Comparison of ENCODE assay signal across 8 cellular contexts in genomic region chr11:118997627-118998387, GRCh38. TPM values are rescaled to one million over a fixed set of nuclear protein-coding genes. Genes with fewer than 3 reads are reported as not detected.
A peak's percentile ranks its signal among the peaks of the same experiment; 100 is the strongest.
DNase-seq lines count a peak whose midpoint lies in the region; ATAC-seq and TF ChIP-seq lines count a peak whose summit lies in the region.

Gene CENATAC (plus strand): TSS chr11:118998138. CDS start chr11:118998198, 60 bp downstream.

- in situ Hi-C loops in IMR-90 (cut with MboI; ENCODE audit: low sequenced_read_pairs) = no loop called here

- H3K9me1 ChIP-seq in IMR-90 (ENCODE audit: insufficient read depth, low read length) = peaks cover 8% of the 10 kb centered on the region

- peak within 1 kb of the TSS; percentile 97 for H3K14ac ChIP-seq in IMR-90 (replicated peaks; ENCODE audit: low read depth, low read length)

- peak within 1 kb of the TSS; percentile 83 for H4K91ac ChIP-seq in IMR-90 (ENCODE audit: insufficient read depth, low read depth, low read length)

- peaks cover 33% of the 10 kb centered on the region; the same call in 1 of the 2 replicates for H3K79me2 ChIP-seq in OCI-LY7 (ENCODE audit: insufficient read depth, low read depth, low read length)

- POLR2A ChIA-PET in IMR-90 (lab: Charles Lee; ENCODE audit: unreplicated experiment) = interaction anchor here (0.6 kb wide), 1 partner anchor 339 kb away, joined by 3 read pairs; no protein-coding TSS in a partner anchor
- POLR2A ChIA-PET in OCI-LY7 (lab: Charles Lee) = interaction anchor here (0.6 to 1.7 kb wide), 11 partner anchors 18 to 779 kb away, joined by 3 to 12 read pairs (median 3); partner anchors contain the start of genes HYOU1, RPS25, TRAPPC4 and VPS11

- DNase-seq in DMS114 treated with DMSO at 0.1 percent for 48 hours (lab: John Stamatoyannopoulos, UW; ENCODE audit: unreplicated experiment) = peak; percentile 74
- DNase-seq in IMR-90 = peak; percentile 80
- DNase-seq in OCI-LY7 (ENCODE audit: low spot score) = peak; percentile 96
- DNase-seq in activated T-cell treated with anti-CD3 and anti-CD28 coated beads for 4 hours = peak; percentile 93
- no peak for DNase-seq in epithelial cell of prostate (ENCODE audit: low read depth, low spot score)
- DNase-seq in mucosa of descending colon = peak; percentile 96 to 97 (median 97)
- peak; percentile 93 for DNase-seq in stimulated activated CD8-positive, alpha-beta memory T cell treated with anti-CD3 and anti-CD28 coated beads, Interleukin-4, amount 100 ng/mL, for 24 hours (ENCODE audit: low read depth)

- intact Hi-C loops in IMR-90 (cut with micrococcal nuclease) = no loop called here
- intact Hi-C loops in OCI-LY7 (cut with micrococcal nuclease; ENCODE audit: unreplicated experiment) = loop anchor here (1.0 kb wide), 1 partner anchor 20 kb away; the partner anchor contains the start of genes RPS25 and TRAPPC4
- intact Hi-C loops in mucosa of descending colon (cut with DNase I, micrococcal nuclease) = no loop called here

- H4K5ac ChIP-seq in IMR-90 (ENCODE audit: low read depth, low read length) = peak within 1 kb of the TSS; percentile 90

- peaks cover 22 to 55% of the 10 kb centered on the region in 2 experiments for H3K79me1 ChIP-seq in IMR-90 (ENCODE audit: low read depth in 1 of 2, low read length in 2 of 2)

- H3K27ac ChIP-seq in IMR-90 (ENCODE audit: insufficient read depth, low read length) (peak within 1 kb of the TSS; percentile 64), OCI-LY7 (ENCODE audit: low read depth, low read length, poor library complexity, severe bottlenecking) (peak within 1 kb of the TSS; percentile 50), epithelial cell of prostate (peak within 1 kb of the TSS; percentile 92)

- H3K4me3 ChIP-seq in IMR-90 (ENCODE audit: insufficient read depth, low read depth, low read length) (peak within 1 kb of the TSS; percentile 83), OCI-LY7 (ENCODE audit: low read depth, low read length, poor library complexity, severe bottlenecking) (peak within 1 kb of the TSS; percentile 88), mucosa of descending colon (peak within 1 kb of the TSS; percentile 78)

- peak within 1 kb of the TSS; percentile 77 for H2BK5ac ChIP-seq in IMR-90 (ENCODE audit: low read depth, low read length, poor library complexity, severe bottlenecking)

- peak within 1 kb of the TSS; percentile 80 for H2AK5ac ChIP-seq in IMR-90 (ENCODE audit: low read depth, low read length)

- 0 out of 2 replicates have a peak, but pooled peaks have one; percentile 1 for TF ChIP-seq CTCF in IMR-90 (conservative IDR thresholded peaks at IDR 0.05; ENCODE audit: low read depth, low read length)
- 0 out of 2 replicates have a peak, but pooled peaks have one; percentile 25 for TF ChIP-seq CTCF in OCI-LY7 (conservative IDR thresholded peaks at IDR 0.05; ENCODE audit: low read length)
- TF ChIP-seq CTCF in mucosa of descending colon (IDR thresholded peaks at IDR 0.05) = no peak

- peak; percentile 39; the same call in 1 of the 2 replicates for TF ChIP-seq POLR2A in IMR-90 (IDR thresholded peaks at IDR 0.05; ENCODE audit: low read depth, low read length)

- peak within 1 kb of the TSS; percentile 92 to 93 for H4K8ac ChIP-seq in IMR-90 (ENCODE audit: low read depth in 2 of 2, low read length in 2 of 2)

- H2BK15ac ChIP-seq in IMR-90 (ENCODE audit: low read depth, low read length) = peak within 1 kb of the TSS; percentile 68; the same call in 1 of the 3 replicates

- peak within 1 kb of the TSS; percentile 91 for H3K4ac ChIP-seq in IMR-90 (ENCODE audit: low read depth, low read length)

- H2AK9ac ChIP-seq in IMR-90 (replicated peaks; ENCODE audit: low read depth, low read length, poor library complexity) = peak within 1 kb of the TSS; percentile 94

- no peaks in the 10 kb centered on the region for H3K27me3 ChIP-seq in IMR-90 (ENCODE audit: control insufficient read depth, insufficient read depth, low read length)

- H4K20me1 ChIP-seq in IMR-90 (ENCODE audit: insufficient read depth, low read length) (no peaks in the 10 kb centered on the region), OCI-LY7 (ENCODE audit: insufficient read depth, low read length) (no peaks in the 10 kb centered on the region)

- H2AFZ ChIP-seq in IMR-90 (replicated peaks; ENCODE audit: low read length, poor library complexity) = peak within 1 kb of the TSS; percentile 93
- H2AFZ ChIP-seq in OCI-LY7 (ENCODE audit: low read length) = peak within 1 kb of the TSS; percentile 48

- peak within 1 kb of the TSS; percentile 96 for H3K23ac ChIP-seq in IMR-90 (ENCODE audit: low read depth, low read length)

- H3K36me3 ChIP-seq in IMR-90 (ENCODE audit: control insufficient read depth, insufficient read depth, low read length) (peaks cover 4% of the 10 kb centered on the region), OCI-LY7 (ENCODE audit: insufficient read depth, low read length) (peaks cover 44% of the 10 kb centered on the region), mucosa of descending colon (ENCODE audit: low read depth) (no peaks in the 10 kb centered on the region)

- 1% methylated on average over 32 of the region's 54 CpGs; no CpG with 5 or more reads in 1 of the 2 experiments for WGBS in IMR-90 (ENCODE audit: extremely low coverage in 2 of 2, insufficient read length in 1 of 2), 2 experiments

- H3K4me2 ChIP-seq in IMR-90 (ENCODE audit: low read depth, low read length) = peak within 1 kb of the TSS; percentile 98
- H3K4me2 ChIP-seq in OCI-LY7 (ENCODE audit: low read length) = peak within 1 kb of the TSS; percentile 90

- BruUV-seq in IMR-90 (replicated peaks; lab: Mats Ljungman, UMichigan) = no TSS peak
- no TSS peak for BruUV-seq in OCI-LY7 (replicated peaks; lab: Mats Ljungman, UMichigan)

- peak within 1 kb of the TSS; percentile 32; the same call in 1 of the 2 replicates for H2BK120ac ChIP-seq in IMR-90 (ENCODE audit: low read depth, low read length)

- H3K4me1 ChIP-seq in IMR-90 (ENCODE audit: control insufficient read depth, insufficient read depth, low read length) (peaks cover 7% of the 10 kb centered on the region), OCI-LY7 (ENCODE audit: insufficient read depth, low read length, poor library complexity, severe bottlenecking) (peaks cover 19% of the 10 kb centered on the region), mucosa of descending colon (ENCODE audit: low read depth) (peaks cover 5% of the 10 kb centered on the region)

- peak within 1 kb of the TSS; percentile 87 for H3K9ac ChIP-seq in IMR-90 (ENCODE audit: low read depth, low read length)

- CTCF ChIA-PET in IMR-90 (lab: Yijun Ruan, JAX) (no interaction called here), OCI-LY7 (lab: Charles Lee; ENCODE audit: unreplicated experiment) (interaction anchor here (0.6 to 0.8 kb wide), 4 partner anchors 13 to 104 kb away, joined by 3 to 4 read pairs (median 3); no protein-coding TSS in a partner anchor)

- dilution Hi-C loops in IMR-90 (cut with HindIII; ENCODE audit: low sequenced_read_pairs, unreplicated experiment) = no loop called here

- peak within 1 kb of the TSS; percentile 49 for H3K56ac ChIP-seq in IMR-90 (ENCODE audit: extremely low read depth, insufficient read depth, low read length)

- peak within 1 kb of the TSS; percentile 72 for H3K18ac ChIP-seq in IMR-90 (ENCODE audit: low read depth, low read length)

- H2BK20ac ChIP-seq in IMR-90 (ENCODE audit: low read depth, low read length) = 0 out of 2 replicates have a peak within 1 kb of the TSS, but pooled peaks have one; percentile 27

- no peaks in the 10 kb centered on the region for H3K9me2 ChIP-seq in OCI-LY7 (ENCODE audit: insufficient read depth, low read length)

- peak; percentile 92 for ATAC-seq in GM21529 (IDR thresholded peaks at IDR 0.05; ENCODE audit: unreplicated experiment)
- peak; percentile 98 for ATAC-seq in IMR-90 (ENCODE audit: low read depth)
- peak; percentile 100 for ATAC-seq in mucosa of descending colon

- no peak for TF ChIP-seq RAD21 in IMR-90 (IDR thresholded peaks at IDR 0.05; ENCODE audit: low read length)

- no peaks in the 10 kb centered on the region for H3K9me3 ChIP-seq in IMR-90 (ENCODE audit: control insufficient read depth, insufficient read depth, low read length)
- no peaks in the 10 kb centered on the region for H3K9me3 ChIP-seq in OCI-LY7 (ENCODE audit: low read length)
- no peaks in the 10 kb centered on the region for H3K9me3 ChIP-seq in mucosa of descending colon

TF ChIP-seq in IMR-90, 13 proteins besides CTCF, POLR2A, EP300 and RAD21 (continues in another document):
- TF ChIP-seq CEBPB (IDR thresholded peaks at IDR 0.05; ENCODE audit: low read depth, low read length) (no peak), MAFK (IDR thresholded peaks at IDR 0.05; ENCODE audit: low read depth, low read length) (no peak), MXI1 (IDR thresholded peaks at IDR 0.05; ENCODE audit: borderline replicate concordance, low read depth, low read length) (peak; percentile 53; the same call in 1 of the 2 replicates), ELK1 (IDR thresholded peaks at IDR 0.05; ENCODE audit: borderline replicate concordance, low read depth, low read length) (no peak), RCOR1 (IDR thresholded peaks at IDR 0.05; ENCODE audit: insufficient replicate concordance, low read length) (no peak), FOS (IDR thresholded peaks at IDR 0.05; ENCODE audit: low read depth, low read length) (no peak), MAZ (IDR thresholded peaks at IDR 0.05; ENCODE audit: borderline replicate concordance, low read depth, low read length) (0 out of 2 replicates have a peak, but pooled peaks have one; percentile 8), SMC3 (IDR thresholded peaks at IDR 0.05; ENCODE audit: low read depth, low read length) (no peak), BHLHE40 (IDR thresholded peaks at IDR 0.05; ENCODE audit: low read depth, low read length) (no peak), CHD1 (IDR thresholded peaks at IDR 0.05; ENCODE audit: low read depth, low read length) (no peak)

RNA-seq across cellular contexts. Expression of gene CENATAC, which starts in this region (rescaled TPM):
- 13.1 and 15.3 TPM in 2 replicates for total RNA-seq in IMR-90 (2012; rRNA removed)
- polyA plus RNA-seq in IMR-90 (2012; rRNA removed) = 15.0 and 16.7 TPM in 2 replicates
- polyA plus RNA-seq in IMR-90 (2012; cell fraction: cytosol; rRNA removed) = 4.5 and 6.8 TPM in 2 replicates
- 63.1 and 120 TPM in 2 replicates for polyA plus RNA-seq in IMR-90 (2012; cell fraction: nucleus; rRNA removed; ENCODE audit: low replicate concordance)
- 47.7 and 49.7 TPM in 2 replicates for total RNA-seq in OCI-LY7 (2014; rRNA removed; shearing (Covaris generic))
- 48.1 and 60.6 TPM in 2 replicates for total RNA-seq in OCI-LY7 (2022)
- 10 to 100 TPM; 24.6 to 33.4 (median 30.9) TPM for total RNA-seq in mucosa of descending colon
